Comparison of ENCODE assay signal across 1 cellular context in genomic region chr7:124791876-124792446, GRCh38.
TF ChIP-seq lines count a peak whose summit lies in the region.

No MANE protein-coding gene starts in this region.

TF ChIP-seq in HepG2, 621 proteins besides CTCF, POLR2A, EP300 and RAD21:
- TF ChIP-seq MAFK (conservative IDR thresholded peaks at IDR 0.05 in 1 of 2, IDR thresholded peaks at IDR 0.05 in 1 of 2; ENCODE audit: low read length in 2 of 2) (peak in 1 of 2 experiments; percentile 70; a peak in 3 of 4 replicates), ATF7 (IDR thresholded peaks at IDR 0.05) (peak; percentile 58; the same call in 1 of the 2 replicates), ATF7 (CRISPR knock-in tag; IDR thresholded peaks at IDR 0.05) (no peak), ATF6 (CRISPR knock-in tag; conservative IDR thresholded peaks at IDR 0.05) (no peak), FIP1L1 (IDR thresholded peaks at IDR 0.05; ENCODE audit: borderline replicate concordance, insufficient read depth, low read depth, low read length) (no peak), MIER2 (CRISPR knock-in tag; IDR thresholded peaks at IDR 0.05) (no peak), MAFF (IDR thresholded peaks at IDR 0.05; ENCODE audit: low read depth, low read length) (peak; percentile 48; the same call in 1 of the 2 replicates), NONO (IDR thresholded peaks at IDR 0.05) (no peak), NONO (CRISPR knock-in tag; conservative IDR thresholded peaks at IDR 0.05) (no peak)
